Comparison of ENCODE assay signal across 13 cellular contexts in genomic region chr17:63019138-63019873, GRCh38. TPM values are rescaled to one million over a fixed set of nuclear protein-coding genes. Genes with fewer than 3 reads are reported as not detected.
DNase-seq lines count a peak whose midpoint lies in the region; ATAC-seq, FAIRE-seq and TF ChIP-seq lines count a peak whose summit lies in the region.
"Had no signal": no experiment of that assay in that cellular context is flagged by ENCODE, and none has a peak within 500 bp of the region (broad histone marks: within the 10 kb centered on the region; RNA-seq: fewer than 3 reads in every experiment).

No MANE protein-coding gene starts in this region.

- peaks cover 7% of the 10 kb centered on the region for H3K9me3 ChIP-seq in mammary epithelial cell (replicated peaks; ENCODE audit: insufficient read depth, low read length)

- WGBS in mammary epithelial cell (ENCODE audit: low coverage, missing lambda C conversion rate): 94% methylated on average over 6 of the region's 6 CpGs

- H4K20me1 ChIP-seq in mammary epithelial cell (ENCODE audit: insufficient read depth, low read length): peaks cover 3% of the 10 kb centered on the region

- peaks cover 17% of the 10 kb centered on the region for H3K4me1 ChIP-seq in mammary epithelial cell (ENCODE audit: insufficient read depth, low read length)
- H3K4me1 ChIP-seq in foreskin keratinocyte: peaks cover 26% of the 10 kb centered on the region

- no peak overlapping the region for H2AFZ ChIP-seq in mammary epithelial cell (ENCODE audit: low read depth, low read length)
- H2AFZ ChIP-seq: GM23338 had no signal

- H3K27ac ChIP-seq in mammary epithelial cell (ENCODE audit: insufficient read depth, low read depth, low read length) (peak overlapping the region; percentile 57), foreskin keratinocyte (peak overlapping the region; percentile 84)

- no peak overlapping the region for H3K4me3 ChIP-seq in mammary epithelial cell (replicated peaks in 1 of 3; ENCODE audit: insufficient read depth in 1 of 3, low read depth in 2 of 3, low read length in 3 of 3)
- H3K4me3 ChIP-seq: GM12878, GM23338 had no signal

- H3K36me3 ChIP-seq in mammary epithelial cell (ENCODE audit: insufficient read depth, low read length): peaks cover 1% of the 10 kb centered on the region

- peaks cover 94% of the 10 kb centered on the region for H3K79me2 ChIP-seq in mammary epithelial cell (ENCODE audit: insufficient read depth, low read length)

- TF ChIP-seq CTCF in mammary epithelial cell (conservative IDR thresholded peaks at IDR 0.05 in 1 of 2, IDR thresholded peaks at IDR 0.05 in 1 of 2; ENCODE audit: extremely low read depth in 1 of 2, insufficient read depth in 1 of 2, low read depth in 1 of 2, low read length in 2 of 2) (no peak), foreskin keratinocyte (conservative IDR thresholded peaks at IDR 0.05) (no peak)

- peak; percentile 33 for FAIRE-seq in HTR-8/SVneo (lab: Jason Lieb, UNC)
- FAIRE-seq: GM12878, GM18507 had no signal

- peak; percentile 84 for ATAC-seq in foreskin keratinocyte
- ATAC-seq in GM21447 (IDR thresholded peaks at IDR 0.05; ENCODE audit: unreplicated experiment): no peak
- ATAC-seq: CD8-positive, alpha-beta T cell; GM12878; GM23338 had no signal

- dilution Hi-C loops in mammary epithelial cell (cut with HindIII; ENCODE audit: low sequenced_read_pairs): no loop called here

- no peak overlapping the region for H3K4me2 ChIP-seq in mammary epithelial cell (ENCODE audit: insufficient read depth, low read depth, low read length)
- H3K4me2 ChIP-seq: GM23338 had no signal

- H3K27me3 ChIP-seq in mammary epithelial cell (ENCODE audit: insufficient read depth, low read length): no peaks in the 10 kb centered on the region
- H3K27me3 ChIP-seq in foreskin keratinocyte: no peaks in the 10 kb centered on the region

- no TSS peak for BruUV-seq in mammary epithelial cell (replicated peaks; lab: Mats Ljungman, UMichigan)

- intact Hi-C loops in mammary epithelial cell (cut with micrococcal nuclease): no loop called here

- CTCF ChIA-PET in mammary epithelial cell (lab: Charles Lee; ENCODE audit: low non-redundant PET): no interaction called here

- peak overlapping the region; percentile 23 for H3K9ac ChIP-seq in mammary epithelial cell (ENCODE audit: insufficient read depth, low read length)

- in situ Hi-C loops in mammary epithelial cell (cut with MboI; ENCODE audit: low sequenced_read_pairs in 2 of 2): no loop called here

- DNase-seq in HTR-8/SVneo (ENCODE audit: insufficient read length, low spot score): no peak
- peak; percentile 48 for DNase-seq in mammary epithelial cell
- DNase-seq in foreskin keratinocyte: peak; percentile 76 to 88
- DNase-seq in DMS79 (lab: John Stamatoyannopoulos, UW): no peak
- DNase-seq in germinal center (ENCODE audit: low spot score): no peak
- DNase-seq in HUDEP-2 (lab: John Stamatoyannopoulos, UW; ENCODE audit: unreplicated experiment in 76 of 76): no peak
- DNase-seq: CD8-positive, alpha-beta T cell; COR-L47; H7 had no signal

RNA-seq across cellular contexts. Expression of gene TANC2, which starts 53.3 kb away (rescaled TPM):
- total RNA-seq in mammary epithelial cell (100 to 1,000 TPM; 128 to 138 TPM), foreskin keratinocyte (34.9 and 41.3 TPM in 2 replicates)
- polyA plus RNA-seq in mammary epithelial cell (24.5 TPM), foreskin keratinocyte (2.3 and 2.8 TPM in 2 replicates)
- 89.2 TPM for polyA minus RNA-seq in mammary epithelial cell

Comparison
In these comparisons a context has a peak if more than half of its experiments do, and no peak if none do; other contexts are left out.
1. DNase-seq: peak in mammary epithelial cell (single experiment) and foreskin keratinocyte (2 of 2); none in HTR-8/SVneo (single experiment), DMS79 (single experiment), germinal center (single experiment) and HUDEP-2 (0 of 76).